Comparison of ENCODE assay signal across 8 cellular contexts in the genomic region with DNA sequence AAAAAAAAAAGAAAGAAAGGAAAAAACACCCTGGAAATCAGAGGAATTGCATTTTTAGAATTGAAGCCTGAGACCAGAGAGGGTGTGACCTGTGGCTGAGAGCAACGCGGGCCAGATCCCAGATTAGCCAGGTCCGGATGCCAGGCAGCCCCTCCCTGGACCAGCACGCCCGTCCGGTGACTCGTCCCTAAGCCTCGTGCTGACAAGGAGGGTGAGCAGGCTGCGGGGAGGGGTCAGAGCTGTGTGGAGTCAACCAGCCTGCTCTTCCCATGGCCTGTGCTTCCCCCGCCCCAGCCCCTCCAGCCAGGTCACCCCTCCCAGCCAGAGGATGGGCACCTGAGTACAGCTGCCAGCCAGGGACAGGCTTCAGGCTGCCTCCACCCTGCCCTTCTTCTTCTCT. TPM values are rescaled to one million over a fixed set of nuclear protein-coding genes. Genes with fewer than 3 reads are reported as not detected.
A peak's percentile ranks its signal among the peaks of the same experiment; 100 is the strongest.
DNase-seq lines count a peak whose midpoint lies in the region; ATAC-seq, FAIRE-seq and TF ChIP-seq lines count a peak whose summit lies in the region.

No MANE protein-coding gene starts in this region.

- H3K9me3 Mint-ChIP-seq in CD14-positive monocyte: no peaks in the 10 kb centered on the region
- H3K9me3 Mint-ChIP-seq in activated naive CD8-positive, alpha-beta T cell treated with anti-CD3 and anti-CD28 coated beads, Interleukin-2, amount 50 U/mL, for 24 hours: no peaks in the 10 kb centered on the region

- H3K4me2 ChIP-seq in keratinocyte (ENCODE audit: control insufficient read depth, extremely low read depth, insufficient read depth, low read depth, low read length): peak overlapping the region; percentile 57

- peak overlapping the region; percentile 38 for H3K9ac ChIP-seq in keratinocyte (ENCODE audit: control insufficient read depth, extremely low read depth, insufficient read depth, low read length)

- whole genome bisulfite sequencing in suprapubic skin: 6% methylated on average over 10 of the region's 10 CpGs

- H2AFZ ChIP-seq in keratinocyte (ENCODE audit: control insufficient read depth, low read length): peak overlapping the region; percentile 74

- H3K4me1 ChIP-seq in keratinocyte (ENCODE audit: control insufficient read depth, extremely low read depth, insufficient read depth, low read length): peaks cover 24% of the 10 kb centered on the region
- peaks cover 32% of the 10 kb centered on the region for H3K4me1 ChIP-seq in suprapubic skin

- DNase-seq in CD14-positive monocyte (ENCODE audit: low spot score) (peak; percentile 63), MG63 (peak; percentile 93), keratinocyte (ENCODE audit: low read depth, low spot score) (no peak), suprapubic skin (ENCODE audit: low spot score in 2 of 2) (peak; percentile 91 to 93), NCI-H187 treated with DMSO at 0.1 percent for 48 hours (lab: John Stamatoyannopoulos, UW) (no peak)
- peak; percentile 34 for DNase-seq in activated naive CD8-positive, alpha-beta T cell treated with anti-CD3 and anti-CD28 coated beads, Interleukin-2, amount 50 U/mL, for 24 hours
- no peak for DNase-seq in activated CD4-positive, CD25-positive, alpha-beta regulatory T cell treated with anti-CD3 and anti-CD28 coated beads, Interleukin-2, amount 50 U/mL, for 72 hours

- peak; percentile 74 for FAIRE-seq in keratinocyte (lab: Jason Lieb, UNC)

- H4K20me1 ChIP-seq in keratinocyte (ENCODE audit: control insufficient read depth, extremely low read depth, insufficient read depth, low read length): no peaks in the 10 kb centered on the region

- no peak overlapping the region for H3K27ac Mint-ChIP-seq in CD14-positive monocyte
- H3K27ac Mint-ChIP-seq in activated naive CD8-positive, alpha-beta T cell treated with anti-CD3 and anti-CD28 coated beads, Interleukin-2, amount 50 U/mL, for 24 hours: peak overlapping the region; percentile 85

- intact Hi-C loops in CD14-positive monocyte (cut with micrococcal nuclease): loop anchor here (5.0 kb wide), 2 partner anchors 63 to 92 kb away; partner anchors contain the start of genes BAG5 (in 1 of the 2), COA8 (in 1 of the 2), XRCC3 (in 1 of the 2) and ZFYVE21 (in 1 of the 2)

- TF ChIP-seq CTCF in CD14-positive monocyte (IDR thresholded peaks at IDR 0.05) (no peak), keratinocyte (optimal IDR thresholded peaks at IDR 0.05 in 1 of 3, IDR thresholded peaks at IDR 0.05 in 1 of 3, conservative IDR thresholded peaks at IDR 0.05 in 1 of 3; ENCODE audit: extremely low read depth in 1 of 3, insufficient read depth in 2 of 3, low read length in 3 of 3) (no peak), suprapubic skin (IDR thresholded peaks at IDR 0.05) (no peak)

- TF ChIP-seq POLR2A in suprapubic skin (IDR thresholded peaks at IDR 0.05): no peak

- ATAC-seq in activated naive CD8-positive, alpha-beta T cell treated with anti-CD3 and anti-CD28 coated beads, Interleukin-2, amount 50 U/mL, for 24 hours: no peak
- no peak for ATAC-seq in HG03039 (IDR thresholded peaks at IDR 0.05; ENCODE audit: unreplicated experiment)

- H3K9me1 ChIP-seq in keratinocyte (ENCODE audit: control insufficient read depth, extremely low read depth, insufficient read depth, low read length): no peaks in the 10 kb centered on the region

- no peaks in the 10 kb centered on the region for H3K27me3 ChIP-seq in MG63
- H3K27me3 ChIP-seq in keratinocyte (ENCODE audit: control insufficient read depth, extremely low read depth, insufficient read depth, low read length): no peaks in the 10 kb centered on the region
- no peaks in the 10 kb centered on the region for H3K27me3 ChIP-seq in suprapubic skin

- H3K4me3 ChIP-seq in MG63 (no peak overlapping the region), keratinocyte (ENCODE audit: control insufficient read depth in 2 of 3, extremely low read depth in 1 of 3, insufficient read depth in 2 of 3, low read depth in 1 of 3, low read length in 3 of 3) (peak overlapping the region in 1 of 3 experiments; percentile 30), suprapubic skin (no peak overlapping the region)

- H3K9me3 ChIP-seq in MG63: no peaks in the 10 kb centered on the region
- H3K9me3 ChIP-seq in keratinocyte (ENCODE audit: control insufficient read depth, low read depth, low read length): no peaks in the 10 kb centered on the region
- no peaks in the 10 kb centered on the region for H3K9me3 ChIP-seq in suprapubic skin

- no peaks in the 10 kb centered on the region for H3K36me3 ChIP-seq in MG63
- no peaks in the 10 kb centered on the region for H3K36me3 ChIP-seq in keratinocyte (ENCODE audit: control insufficient read depth in 2 of 2, extremely low read depth in 1 of 2, insufficient read depth in 2 of 2, low read length in 2 of 2)
- no peaks in the 10 kb centered on the region for H3K36me3 ChIP-seq in suprapubic skin

- H3K4me1 Mint-ChIP-seq in CD14-positive monocyte: peaks cover 24% of the 10 kb centered on the region
- H3K4me1 Mint-ChIP-seq in activated naive CD8-positive, alpha-beta T cell treated with anti-CD3 and anti-CD28 coated beads, Interleukin-2, amount 50 U/mL, for 24 hours: peaks cover 28% of the 10 kb centered on the region

- no peak for TF ChIP-seq EP300 in suprapubic skin (IDR thresholded peaks at IDR 0.05)

- dilution Hi-C loops in keratinocyte (cut with MboI; ENCODE audit: extremely low pct_ligation_motif_present, low sequenced_read_pairs): no loop called here

- H3K4me3 Mint-ChIP-seq in CD14-positive monocyte: peak overlapping the region in 1 of 2 donors; percentile 32
- H3K4me3 Mint-ChIP-seq in activated naive CD8-positive, alpha-beta T cell treated with anti-CD3 and anti-CD28 coated beads, Interleukin-2, amount 50 U/mL, for 24 hours: peak overlapping the region; percentile 61

- peaks cover 17 to 39% (median 21%) of the 10 kb centered on the region in 3 donors for H3K27me3 Mint-ChIP-seq in CD14-positive monocyte (ENCODE audit: low read depth in 3 of 3)
- H3K27me3 Mint-ChIP-seq in activated naive CD8-positive, alpha-beta T cell treated with anti-CD3 and anti-CD28 coated beads, Interleukin-2, amount 50 U/mL, for 24 hours: no peaks in the 10 kb centered on the region

- H3K36me3 Mint-ChIP-seq in CD14-positive monocyte: peaks cover 0 to 4% of the 10 kb centered on the region in 2 donors
- no peaks in the 10 kb centered on the region for H3K36me3 Mint-ChIP-seq in activated naive CD8-positive, alpha-beta T cell treated with anti-CD3 and anti-CD28 coated beads, Interleukin-2, amount 50 U/mL, for 24 hours (ENCODE audit: low read depth)

- peak overlapping the region; percentile 55 for H3K27ac ChIP-seq in keratinocyte (ENCODE audit: control insufficient read depth, insufficient read depth, low read length)
- peak overlapping the region; percentile 61 for H3K27ac ChIP-seq in suprapubic skin

- peaks cover 9% of the 10 kb centered on the region for H3K79me2 ChIP-seq in keratinocyte (ENCODE audit: control insufficient read depth, insufficient read depth, low read length)

RNA-seq across cellular contexts. Expression of gene KLC1, which starts 4.2 kb away (rescaled TPM):
- polyA plus RNA-seq in CD14-positive monocyte (10 to 100 TPM; 41.5 to 46.6 TPM), keratinocyte (113 to 130 TPM (median 116 TPM) in 3 replicates)
- 75.8 and 113 TPM in 2 replicates for total RNA-seq in MG63 (2014; rRNA removed; shearing (Covaris generic); ENCODE audit: low replicate concordance)
- 78.8 TPM for polyA plus RNA-seq in keratinocyte (2011; ENCODE audit: low read depth)
- polyA plus RNA-seq in keratinocyte (2011; cell fraction: cytosol; rRNA removed): 85.3 and 98.2 TPM in 2 replicates
- 375 and 378 TPM in 2 replicates for polyA plus RNA-seq in keratinocyte (2011; cell fraction: nucleus; rRNA removed)
- 94.2 and 94.6 TPM in 2 replicates for polyA plus RNA-seq in keratinocyte (2012; ENCODE audit: low replicate concordance)
- polyA minus RNA-seq in keratinocyte: 56.7 to 136 TPM (median 80.6 TPM) in 3 replicates
- polyA minus RNA-seq in keratinocyte (2011; cell fraction: cytosol; rRNA and poly(A)+ RNA removed): 107 TPM
- polyA minus RNA-seq in keratinocyte (2011; cell fraction: nucleus; rRNA and poly(A)+ RNA removed): 168 and 243 TPM in 2 replicates
- total RNA-seq in suprapubic skin: 100 to 1,000 TPM; 195 to 421 (median 214) TPM

Comparison
In these comparisons a context has a peak if more than half of its experiments do, and no peak if none do; other contexts are left out.
1. DNase-seq: peak in CD14-positive monocyte (single experiment), MG63 (single experiment), activated naive CD8-positive, alpha-beta T cell treated with anti-CD3 and anti-CD28 coated beads, Interleukin-2, amount 50 U/mL, for 24 hours (single experiment) and suprapubic skin (2 of 2); none in keratinocyte (single experiment), activated CD4-positive, CD25-positive, alpha-beta regulatory T cell treated with anti-CD3 and anti-CD28 coated beads, Interleukin-2, amount 50 U/mL, for 72 hours (single experiment) and NCI-H187 treated with DMSO at 0.1 percent for 48 hours (single experiment).